14 cellular contexts compared by ENCODE assay signal in the genomic region with DNA sequence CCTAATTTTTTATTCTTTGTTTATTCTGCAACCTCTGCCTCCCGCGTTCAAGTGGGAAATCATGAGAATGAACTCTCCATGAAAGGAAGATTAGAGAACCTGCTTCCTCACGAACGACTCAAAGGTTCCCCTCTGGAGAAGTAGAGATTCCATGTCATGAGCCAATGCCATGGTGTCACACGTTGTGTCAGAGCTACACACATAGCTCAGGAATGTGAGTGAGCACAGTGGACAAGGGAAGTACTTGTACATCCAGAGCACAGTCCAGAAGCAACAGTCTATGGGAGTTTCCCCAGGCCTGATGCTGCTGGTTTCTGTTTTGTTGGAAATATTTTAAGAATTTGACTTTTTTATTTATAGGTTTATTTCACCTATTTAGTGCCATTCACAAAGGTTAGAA. TPM values are rescaled to one million over a fixed set of nuclear protein-coding genes. Genes with fewer than 3 reads are reported as not detected.
A peak's percentile ranks its signal among the peaks of the same experiment; 100 is the strongest.
DNase-seq lines count a peak whose midpoint lies in the region; ATAC-seq, FAIRE-seq and TF ChIP-seq lines count a peak whose summit lies in the region.
"Had no signal": no experiment of that assay in that cellular context is flagged by ENCODE, and none has a peak within 500 bp of the region (broad histone marks: within the 10 kb centered on the region; RNA-seq: fewer than 3 reads in every experiment).

No MANE protein-coding gene starts in this region.

- H3K4me1 ChIP-seq in cardiac muscle cell (ENCODE audit: low read depth) = no peaks in the 10 kb centered on the region
- peaks cover 19% of the 10 kb centered on the region for H3K4me1 ChIP-seq in astrocyte (ENCODE audit: insufficient read depth, low read length)
- H3K4me1 ChIP-seq: stomach had no signal

- peak overlapping the region; percentile 43 for H3K4me2 ChIP-seq in astrocyte (ENCODE audit: low read length)

- CTCF ChIA-PET in activated CD4-positive, alpha-beta T cell treated with anti-CD3 and anti-CD28 coated beads for 36 hours (lab: Charles Lee) = interaction anchor here (0.6 to 0.8 kb wide), 2 partner anchors 26 to 334 kb away, joined by 3 read pairs; no protein-coding TSS in a partner anchor

- DNase-seq in cardiac muscle cell (ENCODE audit: low read depth in 1 of 2, low spot score in 1 of 2) (peak; percentile 28 to 64), cardiac septum (ENCODE audit: low spot score) (no peak), astrocyte (ENCODE audit: low read depth) (peak; percentile 89), left ventricle myocardium superior (no peak), posterior cingulate gyrus (no peak)
- no peak for DNase-seq in activated CD4-positive, alpha-beta T cell treated with anti-CD3 and anti-CD28 coated beads for 36 hours
- DNase-seq: activated T-cell treated with anti-CD3 and anti-CD28 coated beads, Interleukin-2, amount 50 U/mL, for 4 hours; cerebellar nuclear complex; NCI-H1092; stomach had no signal

- H3K9me3 Mint-ChIP-seq in astrocyte (ENCODE audit: unreplicated experiment) = no peaks in the 10 kb centered on the region
- no peaks in the 10 kb centered on the region for H3K9me3 Mint-ChIP-seq in activated CD4-positive, alpha-beta T cell treated with anti-CD3 and anti-CD28 coated beads for 36 hours (ENCODE audit: low read depth)
- H3K9me3 Mint-ChIP-seq: activated T-cell treated with anti-CD3 and anti-CD28 coated beads, Interleukin-2, amount 50 U/mL, for 4 hours; natural killer cell treated with Interleukin-12 subunit alpha and Interleukin-12 subunit beta and Interleukin-15 and Interleukin-18, amount 100 ng/mL, for 72 hours had no signal

- no peak for TF ChIP-seq CTCF in cardiac muscle cell (IDR thresholded peaks at IDR 0.05; ENCODE audit: low read depth, low read length)
- TF ChIP-seq CTCF in astrocyte (IDR thresholded peaks at IDR 0.05; ENCODE audit: insufficient read depth, low read depth, low read length) = no peak

- H3K36me3 ChIP-seq in cardiac muscle cell = no peaks in the 10 kb centered on the region
- no peaks in the 10 kb centered on the region for H3K36me3 ChIP-seq in astrocyte (ENCODE audit: insufficient read depth, low read length)
- H3K36me3 ChIP-seq: stomach had no signal

- H4K20me1 ChIP-seq in astrocyte (ENCODE audit: insufficient read depth, low read length) = no peaks in the 10 kb centered on the region

- H3K27ac Mint-ChIP-seq in astrocyte (ENCODE audit: unreplicated experiment) = peak overlapping the region; percentile 75
- H3K27ac Mint-ChIP-seq in activated CD4-positive, alpha-beta T cell treated with anti-CD3 and anti-CD28 coated beads for 36 hours = no peak overlapping the region
- H3K27ac Mint-ChIP-seq: natural killer cell treated with Interleukin-12 subunit alpha and Interleukin-12 subunit beta and Interleukin-15 and Interleukin-18, amount 100 ng/mL, for 72 hours had no signal

- intact Hi-C loops in cardiac septum (cut with DNase I) = loop anchor here (5.0 kb wide), 1 partner anchor 35 kb away; no protein-coding TSS in a partner anchor
- intact Hi-C loops in left ventricle myocardium superior (cut with micrococcal nuclease) = no loop called here
- intact Hi-C loops in activated CD4-positive, alpha-beta T cell treated with anti-CD3 and anti-CD28 coated beads for 36 hours (cut with DNase I, micrococcal nuclease) = no loop called here
- intact Hi-C loops in posterior cingulate gyrus (cut with DNase I) = no loop called here

- peaks cover 10% of the 10 kb centered on the region for H3K4me1 Mint-ChIP-seq in astrocyte (ENCODE audit: low read depth, unreplicated experiment)
- no peaks in the 10 kb centered on the region for H3K4me1 Mint-ChIP-seq in activated CD4-positive, alpha-beta T cell treated with anti-CD3 and anti-CD28 coated beads for 36 hours

- H3K9me3 ChIP-seq in cardiac muscle cell (ENCODE audit: low read depth) = no peaks in the 10 kb centered on the region
- no peaks in the 10 kb centered on the region for H3K9me3 ChIP-seq in astrocyte (ENCODE audit: insufficient read depth, low read depth, low read length)
- H3K9me3 ChIP-seq: stomach had no signal

- POLR2A ChIA-PET in activated CD4-positive, alpha-beta T cell treated with anti-CD3 and anti-CD28 coated beads for 36 hours (lab: Charles Lee) = no interaction called here

- no peak overlapping the region for H2AFZ ChIP-seq in astrocyte (ENCODE audit: low read depth, low read length)

- H3K27me3 ChIP-seq in cardiac muscle cell (no peaks in the 10 kb centered on the region), astrocyte (ENCODE audit: insufficient read depth, low read length) (no peaks in the 10 kb centered on the region)
- H3K27me3 ChIP-seq: stomach had no signal

- H3K36me3 Mint-ChIP-seq in astrocyte (ENCODE audit: low read depth, unreplicated experiment) = no peaks in the 10 kb centered on the region
- no peaks in the 10 kb centered on the region for H3K36me3 Mint-ChIP-seq in activated CD4-positive, alpha-beta T cell treated with anti-CD3 and anti-CD28 coated beads for 36 hours (ENCODE audit: low read depth)
- H3K36me3 Mint-ChIP-seq: natural killer cell treated with Interleukin-12 subunit alpha and Interleukin-12 subunit beta and Interleukin-15 and Interleukin-18, amount 100 ng/mL, for 72 hours had no signal

- H3K4me3 Mint-ChIP-seq in astrocyte (ENCODE audit: unreplicated experiment) = no peak overlapping the region
- H3K4me3 Mint-ChIP-seq in activated CD4-positive, alpha-beta T cell treated with anti-CD3 and anti-CD28 coated beads for 36 hours = no peak overlapping the region
- H3K4me3 Mint-ChIP-seq: activated T-cell treated with anti-CD3 and anti-CD28 coated beads, Interleukin-2, amount 50 U/mL, for 4 hours; natural killer cell treated with Interleukin-12 subunit alpha and Interleukin-12 subunit beta and Interleukin-15 and Interleukin-18, amount 100 ng/mL, for 72 hours had no signal

- ATAC-seq in left ventricle myocardium superior (peak; percentile 48), GM21529 (IDR thresholded peaks at IDR 0.05; ENCODE audit: unreplicated experiment) (no peak), HG02798 (IDR thresholded peaks at IDR 0.05; ENCODE audit: poor library complexity, unreplicated experiment) (no peak)
- no peak for ATAC-seq in activated CD4-positive, alpha-beta T cell treated with anti-CD3 and anti-CD28 coated beads for 36 hours
- ATAC-seq: activated T-cell treated with anti-CD3 and anti-CD28 coated beads, Interleukin-2, amount 50 U/mL, for 4 hours; natural killer cell treated with Interleukin-12 subunit alpha and Interleukin-12 subunit beta and Interleukin-15 and Interleukin-18, amount 100 ng/mL, for 72 hours had no signal

- no peak overlapping the region for H3K4me3 ChIP-seq in cardiac muscle cell
- H3K4me3 ChIP-seq in astrocyte (ENCODE audit: insufficient read depth, low read depth, low read length) = no peak overlapping the region
- H3K4me3 ChIP-seq: stomach had no signal

- H3K27ac ChIP-seq in cardiac muscle cell = no peak overlapping the region
- peak overlapping the region; percentile 54 for H3K27ac ChIP-seq in astrocyte (ENCODE audit: low read depth, low read length)
- H3K27ac ChIP-seq: stomach had no signal

- FAIRE-seq in astrocyte (lab: Jason Lieb, UNC) = no peak
- FAIRE-seq: G401.6 had no signal

- H3K9ac ChIP-seq in astrocyte (ENCODE audit: low read length) = no peak overlapping the region

- no peaks in the 10 kb centered on the region for H3K79me2 ChIP-seq in astrocyte (ENCODE audit: insufficient read depth, low read length)

- no peaks in the 10 kb centered on the region for H3K27me3 Mint-ChIP-seq in astrocyte (ENCODE audit: low read depth, unreplicated experiment)
- peaks cover 4% of the 10 kb centered on the region for H3K27me3 Mint-ChIP-seq in activated CD4-positive, alpha-beta T cell treated with anti-CD3 and anti-CD28 coated beads for 36 hours

RNA-seq across cellular contexts. Expression of gene PPP2CA, which starts 26.8 kb away (rescaled TPM):
- 442 and 508 TPM in 2 replicates for total RNA-seq in cardiac muscle cell
- 326 and 327 TPM in 2 replicates for polyA plus RNA-seq in cardiac muscle cell
- total RNA-seq in cardiac septum = 214 TPM
- total RNA-seq in astrocyte = 172 and 180 TPM in 2 replicates
- total RNA-seq in left ventricle myocardium superior = 143 TPM
- total RNA-seq in activated CD4-positive, alpha-beta T cell treated with anti-CD3 and anti-CD28 coated beads for 36 hours = 100 to 1,000 TPM; 148 to 154 TPM

Comparison
In these comparisons a context has a peak if more than half of its experiments do, and no peak if none do; other contexts are left out.
1. DNase-seq: peak in cardiac muscle cell (2 of 2) and astrocyte (single experiment); none in cardiac septum (single experiment), left ventricle myocardium superior (single experiment), activated CD4-positive, alpha-beta T cell treated with anti-CD3 and anti-CD28 coated beads for 36 hours (single experiment) and posterior cingulate gyrus (0 of 10).